ENCODE assay signal across 9 cellular contexts in genomic region chr17:2712300-2713043, GRCh38. TPM values are rescaled to one million over a fixed set of nuclear protein-coding genes. Genes with fewer than 3 reads are reported as not detected.
A peak's percentile ranks its signal among the peaks of the same experiment; 100 is the strongest.
DNase-seq lines count a peak whose midpoint lies in the region; ATAC-seq and TF ChIP-seq lines count a peak whose summit lies in the region.
"Had no signal": no experiment of that assay in that cellular context is flagged by ENCODE, and none has a peak within 500 bp of the region (broad histone marks: within the 10 kb centered on the region; RNA-seq: fewer than 3 reads in every experiment).

No MANE protein-coding gene starts in this region.

- H3K79me2 ChIP-seq in DND-41 (ENCODE audit: insufficient read depth, low read length) (peaks cover 54% of the 10 kb centered on the region), PC-3 (ENCODE audit: low read length) (peaks cover 46% of the 10 kb centered on the region)

- WGBS in endodermal cell (ENCODE audit: insufficient coverage in 1 of 2, insufficient read length in 1 of 2), 2 experiments: 87 to 92% methylated on average over 33 to 36 of the region's 36 CpGs

- H3K4me2 ChIP-seq in DND-41 (ENCODE audit: insufficient read depth, low read length): peak overlapping the region; percentile 93
- peak overlapping the region; percentile 79 for H3K4me2 ChIP-seq in PC-3 (ENCODE audit: low read length)

- H3K27me3 Mint-ChIP-seq in endodermal cell (ENCODE audit: insufficient read depth): peaks cover 6% of the 10 kb centered on the region
- peaks cover 10% of the 10 kb centered on the region for H3K27me3 Mint-ChIP-seq in nephron progenitor cell (ENCODE audit: low read depth, poor library complexity)

- H3K4me1 Mint-ChIP-seq in endodermal cell: peaks cover 42% of the 10 kb centered on the region
- peaks cover 38% of the 10 kb centered on the region for H3K4me1 Mint-ChIP-seq in nephron progenitor cell

- H3K27ac Mint-ChIP-seq in endodermal cell: peak overlapping the region; percentile 72
- H3K27ac Mint-ChIP-seq in nephron progenitor cell: no peak overlapping the region

- CTCF ChIA-PET in PC-3 (lab: Charles Lee): no interaction called here

- H3K4me1 ChIP-seq in DND-41 (ENCODE audit: insufficient read depth, low read length) (peaks cover 53% of the 10 kb centered on the region), PC-3 (ENCODE audit: insufficient read depth, low read length) (peaks cover 20% of the 10 kb centered on the region), endodermal cell (ENCODE audit: control insufficient read depth, insufficient read depth, low read length) (peaks cover 13% of the 10 kb centered on the region)

- no peaks in the 10 kb centered on the region for H3F3A ChIP-seq in PC-3 (ENCODE audit: low read length, unreplicated experiment)

- no peak; the same call in 2 of the 3 replicates for ATAC-seq in DND-41 (ENCODE audit: insufficient read depth, low read depth)
- ATAC-seq in PC-3: no peak
- no peak for ATAC-seq in HG02571 (IDR thresholded peaks at IDR 0.05; ENCODE audit: unreplicated experiment)

- H2AFZ ChIP-seq in DND-41 (ENCODE audit: low read depth, low read length): peak overlapping the region; percentile 95
- peak overlapping the region; percentile 75 for H2AFZ ChIP-seq in PC-3 (ENCODE audit: low read length)

- no peaks in the 10 kb centered on the region; the same call in 1 of the 2 replicates for H3K36me3 ChIP-seq in DND-41 (ENCODE audit: insufficient read depth, low read length)
- H3K36me3 ChIP-seq in PC-3 (ENCODE audit: low read depth, low read length): no peaks in the 10 kb centered on the region
- no peaks in the 10 kb centered on the region for H3K36me3 ChIP-seq in endodermal cell (ENCODE audit: control insufficient read depth, insufficient read depth, low read length)

- H3K9me3 ChIP-seq in DND-41 (ENCODE audit: insufficient read depth, low read length, severe bottlenecking) (no peaks in the 10 kb centered on the region), PC-3 (ENCODE audit: low read length) (no peaks in the 10 kb centered on the region), endodermal cell (ENCODE audit: control insufficient read depth, low read length) (no peaks in the 10 kb centered on the region)

- H3K27me3 ChIP-seq in DND-41 (ENCODE audit: insufficient read depth, low read length, poor library complexity) (no peaks in the 10 kb centered on the region), PC-3 (ENCODE audit: low read length) (no peaks in the 10 kb centered on the region), endodermal cell (ENCODE audit: control insufficient read depth, insufficient read depth, low read length, poor library complexity, severe bottlenecking) (no peaks in the 10 kb centered on the region)

- BruUV-seq in PC-3 (replicated peaks; lab: Mats Ljungman, UMichigan): TSS peak; percentile 88

- no peak for DNase-seq in DND-41
- DNase-seq in PC-3: no peak
- peak; percentile 79 for DNase-seq in endodermal cell
- no peak for DNase-seq in nephron progenitor cell
- no peak for DNase-seq in LoVo (ENCODE audit: low spot score)
- DNase-seq in NCI-H345 treated with DMSO at 0.1 percent for 48 hours (lab: John Stamatoyannopoulos, UW; ENCODE audit: unreplicated experiment): no peak
- no peak for DNase-seq in cerebellum (ENCODE audit: low spot score)

- TF ChIP-seq CTCF in DND-41 (IDR thresholded peaks at IDR 0.05; ENCODE audit: borderline replicate concordance, extremely low read depth, low read length, poor library complexity, severe bottlenecking): no peak
- no peak for TF ChIP-seq CTCF in PC-3 (conservative IDR thresholded peaks at IDR 0.05; ENCODE audit: low read depth, low read length)
- TF ChIP-seq CTCF in endodermal cell (conservative IDR thresholded peaks at IDR 0.05): no peak
- TF ChIP-seq CTCF in nephron progenitor cell (IDR thresholded peaks at IDR 0.05): no peak

- peaks cover 37% of the 10 kb centered on the region for H4K20me1 ChIP-seq in DND-41 (ENCODE audit: insufficient read depth, low read length)
- H4K20me1 ChIP-seq in PC-3 (ENCODE audit: low read length): peaks cover 31% of the 10 kb centered on the region

- H3K4me3 ChIP-seq in DND-41 (ENCODE audit: low read depth in 1 of 2, low read length in 2 of 2) (peak overlapping the region; percentile 35 to 71), PC-3 (ENCODE audit: low read length) (peak overlapping the region; percentile 97), endodermal cell (ENCODE audit: low read length) (peak overlapping the region; percentile 73)

- POLR2A ChIA-PET in PC-3 (lab: Charles Lee; ENCODE audit: unreplicated experiment): no interaction called here

- intact Hi-C loops in PC-3 (cut with micrococcal nuclease): no loop called here

- H3K4me3 Mint-ChIP-seq in endodermal cell (peak overlapping the region; percentile 66), nephron progenitor cell (peak overlapping the region; percentile 78)

- peak overlapping the region; percentile 82 for H3K27ac ChIP-seq in DND-41 (ENCODE audit: low read length)
- no peak overlapping the region for H3K27ac ChIP-seq in PC-3 (ENCODE audit: low read length)
- H3K27ac ChIP-seq in endodermal cell (ENCODE audit: low read depth, low read length): no peak overlapping the region

- H3K36me3 Mint-ChIP-seq in endodermal cell (ENCODE audit: low read depth) (no peaks in the 10 kb centered on the region), nephron progenitor cell (ENCODE audit: low read depth) (no peaks in the 10 kb centered on the region)

- no peaks in the 10 kb centered on the region for H3K9me2 ChIP-seq in PC-3 (replicated peaks; ENCODE audit: low read length)

- H3K9ac ChIP-seq in DND-41 (ENCODE audit: low read depth, low read length): peak overlapping the region; percentile 77
- peak overlapping the region; percentile 93 for H3K9ac ChIP-seq in PC-3 (ENCODE audit: low read length)
- H3K9ac ChIP-seq in endodermal cell (ENCODE audit: extremely low read depth, low read length, poor library complexity, severe bottlenecking): no peak overlapping the region

- H3K9me3 Mint-ChIP-seq in endodermal cell: no peaks in the 10 kb centered on the region
- no peaks in the 10 kb centered on the region for H3K9me3 Mint-ChIP-seq in nephron progenitor cell

RNA-seq across cellular contexts. Expression of gene CLUH, which starts 0.9 kb away (rescaled TPM):
- total RNA-seq in PC-3 (2014; rRNA removed) (108 and 148 TPM in 2 replicates), endodermal cell (10 to 100 TPM; 55.5 to 61.8 TPM), cerebellum (30.2 TPM)
- polyA plus RNA-seq in endodermal cell (2013, experiment 1 of 2): 27.4 TPM
- 21.7 TPM for polyA plus RNA-seq in endodermal cell (2013, experiment 2 of 2)

RNA-seq across cellular contexts. Expression of gene CCDC92B, which starts 37.0 kb away (rescaled TPM):
- total RNA-seq in PC-3 (2014; rRNA removed): not detected in 2 replicates
- 1 to 10 TPM; 4.3 to 5.8 TPM for total RNA-seq in endodermal cell
- polyA plus RNA-seq in endodermal cell (2013, experiment 1 of 2): 1.2 TPM
- 0.87 TPM for polyA plus RNA-seq in endodermal cell (2013, experiment 2 of 2)
- 1.2 TPM for total RNA-seq in cerebellum
- total RNA-seq: LHCN-M2 had no signal
